Comparison of ENCODE assay signal across 8 cellular contexts in genomic region chr17:32349503-32349853, GRCh38. TPM values are rescaled to one million over a fixed set of nuclear protein-coding genes. Genes with fewer than 3 reads are reported as not detected.
DNase-seq lines count a peak whose midpoint lies in the region; ATAC-seq and TF ChIP-seq lines count a peak whose summit lies in the region.

No MANE protein-coding gene starts in this region.

- peak overlapping the region; percentile 61 for H3K4me3 ChIP-seq in HL-60 (replicated peaks; ENCODE audit: insufficient read depth, low read length)
- peak overlapping the region; percentile 99 for H3K4me3 ChIP-seq in right cardiac atrium (ENCODE audit: low read length)
- peak overlapping the region; percentile 98 for H3K4me3 ChIP-seq in skeletal muscle cell (ENCODE audit: low read depth, low read length)

- TSS peak; percentile 90 for BruUV-seq in Calu3 (replicated peaks; lab: Mats Ljungman, UMichigan)

- peaks cover 5% of the 10 kb centered on the region for H3K4me1 ChIP-seq in right cardiac atrium (ENCODE audit: control insufficient read depth, insufficient read depth, low read length)

- H3K4me1 Mint-ChIP-seq in Calu3 (ENCODE audit: low read depth, unreplicated experiment) = peaks cover 9% of the 10 kb centered on the region
- H3K4me1 Mint-ChIP-seq in activated naive CD8-positive, alpha-beta T cell (ENCODE audit: low read depth) = peaks cover 30% of the 10 kb centered on the region

- peaks cover 45% of the 10 kb centered on the region for H3K36me3 Mint-ChIP-seq in Calu3 (ENCODE audit: insufficient read depth, unreplicated experiment)
- H3K36me3 Mint-ChIP-seq in activated naive CD8-positive, alpha-beta T cell = peaks cover 6% of the 10 kb centered on the region

- H3K9me3 Mint-ChIP-seq in Calu3 (ENCODE audit: low read depth, unreplicated experiment) = no peaks in the 10 kb centered on the region
- H3K9me3 Mint-ChIP-seq in activated naive CD8-positive, alpha-beta T cell (ENCODE audit: low read depth) = no peaks in the 10 kb centered on the region

- no peak for TF ChIP-seq CTCF in Calu3 (IDR thresholded peaks at IDR 0.05; ENCODE audit: unreplicated experiment)
- TF ChIP-seq CTCF in HL-60 (IDR thresholded peaks at IDR 0.05; ENCODE audit: insufficient read depth, low read length) = no peak

- intact Hi-C loops in Calu3 (cut with micrococcal nuclease; ENCODE audit: unreplicated experiment) = no loop called here
- intact Hi-C loops in right cardiac atrium (cut with DNase I) = no loop called here

- CTCF ChIA-PET in Calu3 (lab: Charles Lee) = no interaction called here

- H3K27me3 Mint-ChIP-seq in Calu3 (ENCODE audit: unreplicated experiment) = no peaks in the 10 kb centered on the region
- no peaks in the 10 kb centered on the region for H3K27me3 Mint-ChIP-seq in activated naive CD8-positive, alpha-beta T cell

- WGBS in right cardiac atrium = 17% methylated on average over 15 of the region's 15 CpGs

- peak overlapping the region; percentile 98 for H3K27ac ChIP-seq in HL-60 (replicated peaks)
- H3K27ac ChIP-seq in right cardiac atrium (ENCODE audit: low read length) = peak overlapping the region; percentile 55

- peak overlapping the region; percentile 100 for H3K27ac Mint-ChIP-seq in Calu3 (ENCODE audit: unreplicated experiment)
- peak overlapping the region; percentile 99 for H3K27ac Mint-ChIP-seq in activated naive CD8-positive, alpha-beta T cell

- DNase-seq in Calu3 (no peak), HL-60 (ENCODE audit: low read depth in 1 of 2, low spot score in 1 of 2) (no peak), right cardiac atrium (no peak), skeletal muscle cell (ENCODE audit: low read depth) (no peak), SHP77 (lab: John Stamatoyannopoulos, UW) (no peak), NCI-H345 treated with DMSO at 0.1 percent for 48 hours (lab: John Stamatoyannopoulos, UW; ENCODE audit: unreplicated experiment) (no peak)

- H3K9me3 ChIP-seq in right cardiac atrium (ENCODE audit: control insufficient read depth, low read length) = no peaks in the 10 kb centered on the region

- peak overlapping the region; percentile 100 for H3K4me3 Mint-ChIP-seq in Calu3 (ENCODE audit: low read depth, unreplicated experiment)
- H3K4me3 Mint-ChIP-seq in activated naive CD8-positive, alpha-beta T cell = peak overlapping the region; percentile 100

- peak; percentile 10 to 31 for ATAC-seq in right cardiac atrium
- no peak for ATAC-seq in GM21529 (IDR thresholded peaks at IDR 0.05; ENCODE audit: unreplicated experiment)

- H3K27me3 ChIP-seq in HL-60 (ENCODE audit: insufficient read depth, poor library complexity, severe bottlenecking) (no peaks in the 10 kb centered on the region), right cardiac atrium (ENCODE audit: control insufficient read depth, insufficient read depth) (no peaks in the 10 kb centered on the region)

RNA-seq across cellular contexts. Expression of gene ZNF207, which starts 0.5 kb away (rescaled TPM):
- 198 and 212 TPM in 2 replicates for total RNA-seq in Calu3 (2022)
- total RNA-seq in right cardiac atrium = 10 to 100 TPM; 77.6 to 94.4 (median 80.9) TPM
- 54.7 TPM for polyA plus RNA-seq in right cardiac atrium

RNA-seq across cellular contexts. Expression of gene C17orf75, which starts 7.5 kb away (rescaled TPM):
- total RNA-seq in Calu3 (2022) (17.6 and 21.1 TPM in 2 replicates), right cardiac atrium (10 to 100 TPM; 16.4 to 19.0 (median 16.9) TPM)
- polyA plus RNA-seq in right cardiac atrium = 18.0 TPM
